8 cellular contexts compared by ENCODE assay signal in the genomic region with DNA sequence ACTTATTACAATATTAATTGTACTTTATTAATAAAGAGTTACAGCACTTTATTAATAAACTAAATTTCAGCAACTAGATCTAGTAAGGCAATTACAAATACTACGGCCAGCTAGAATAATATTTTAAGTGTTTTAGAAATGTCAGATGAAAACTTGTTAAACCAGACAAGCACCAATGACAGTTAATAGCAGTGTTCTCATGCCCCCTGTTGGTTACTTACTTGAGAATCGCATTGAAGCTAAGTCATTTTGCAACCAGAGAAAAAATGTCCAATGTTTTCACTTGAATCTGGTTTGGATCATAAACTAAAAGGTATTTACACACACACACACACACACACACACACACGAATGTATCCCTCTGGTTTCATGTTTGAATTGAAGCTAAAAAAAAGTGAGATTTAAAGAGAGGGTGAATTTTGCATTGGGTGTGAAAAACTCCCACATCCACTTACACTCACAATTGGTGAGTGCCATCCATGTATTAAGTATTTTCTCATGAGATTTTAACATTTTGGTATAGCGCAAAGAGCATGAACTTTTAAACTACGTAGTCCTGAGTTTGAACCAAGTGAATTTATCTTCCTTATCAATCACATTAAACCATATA.
DNase-seq lines count a peak whose midpoint lies in the region; ATAC-seq and TF ChIP-seq lines count a peak whose summit lies in the region.

No MANE protein-coding gene starts in this region.

- H3K27me3 ChIP-seq in DOHH2 (ENCODE audit: control insufficient read depth, low read length) (no peaks in the 10 kb centered on the region), SJCRH30 (0 out of 2 replicates have a peak, but pooled peaks cover 3% of the 10 kb centered on the region)

- H3K27ac ChIP-seq in DOHH2 (ENCODE audit: low read depth, low read length) (no peak overlapping the region), SJCRH30 (no peak overlapping the region)

- no peaks in the 10 kb centered on the region for H3K4me1 ChIP-seq in DOHH2 (ENCODE audit: control insufficient read depth, low read length)
- H3K4me1 ChIP-seq in SJCRH30 = no peaks in the 10 kb centered on the region

- H3K36me3 ChIP-seq in DOHH2 (ENCODE audit: control insufficient read depth, low read length) (no peaks in the 10 kb centered on the region), SJCRH30 (no peaks in the 10 kb centered on the region)

- no peaks in the 10 kb centered on the region for H4K20me1 ChIP-seq in DOHH2 (ENCODE audit: control insufficient read depth, insufficient read depth, low read depth, low read length)

- H3K4me3 ChIP-seq in DOHH2 (ENCODE audit: low read length) = no peak overlapping the region
- H3K4me3 ChIP-seq in LNCaP clone FGC (ENCODE audit: low read depth, low read length) = no peak overlapping the region
- H3K4me3 ChIP-seq in SJCRH30 = no peak overlapping the region

- TF ChIP-seq CTCF in DOHH2 (IDR thresholded peaks at IDR 0.05; ENCODE audit: low read depth, low read length, poor library complexity, severe bottlenecking) (peak; percentile 47), LNCaP clone FGC (IDR thresholded peaks at IDR 0.05; ENCODE audit: control insufficient read depth, extremely low read depth, insufficient read depth) (peak; percentile 73)

- no peaks in the 10 kb centered on the region for H3K9me2 ChIP-seq in DOHH2 (replicated peaks; ENCODE audit: control insufficient read depth, low read length)

- DNase-seq in LNCaP clone FGC (ENCODE audit: low read depth) = peak; percentile 91
- DNase-seq in SJCRH30 = peak; percentile 5 to 54
- peak; percentile 14 for DNase-seq in hepatic stellate cell (ENCODE audit: low spot score)

- no peak for ATAC-seq in GM21737 (IDR thresholded peaks at IDR 0.05; ENCODE audit: unreplicated experiment)
- no peak for ATAC-seq in HG02884 (IDR thresholded peaks at IDR 0.05; ENCODE audit: unreplicated experiment)
- ATAC-seq in GM21717 (IDR thresholded peaks at IDR 0.05; ENCODE audit: unreplicated experiment) = no peak
- ATAC-seq in GM21381 (IDR thresholded peaks at IDR 0.05; ENCODE audit: unreplicated experiment) = no peak

- no peaks in the 10 kb centered on the region for H3F3A ChIP-seq in DOHH2 (ENCODE audit: control insufficient read depth, insufficient read depth)

- no peak overlapping the region for H3K4me2 ChIP-seq in DOHH2 (ENCODE audit: low read length)

- H3K9me3 ChIP-seq in DOHH2 (ENCODE audit: control insufficient read depth, insufficient read depth, low read length) = no peaks in the 10 kb centered on the region
- H3K9me3 ChIP-seq in SJCRH30 (replicated peaks) = no peaks in the 10 kb centered on the region

- no peaks in the 10 kb centered on the region for H3K79me2 ChIP-seq in DOHH2 (ENCODE audit: control insufficient read depth, low read length)

Comparison
In these comparisons a context has a peak if more than half of its experiments do, and no peak if none do; other contexts are left out.
1. DNase-seq: peak in every context shown above with its lines; median percentile 91 in LNCaP clone FGC; 30 in SJCRH30; 14 in hepatic stellate cell.